In the genomic region with DNA sequence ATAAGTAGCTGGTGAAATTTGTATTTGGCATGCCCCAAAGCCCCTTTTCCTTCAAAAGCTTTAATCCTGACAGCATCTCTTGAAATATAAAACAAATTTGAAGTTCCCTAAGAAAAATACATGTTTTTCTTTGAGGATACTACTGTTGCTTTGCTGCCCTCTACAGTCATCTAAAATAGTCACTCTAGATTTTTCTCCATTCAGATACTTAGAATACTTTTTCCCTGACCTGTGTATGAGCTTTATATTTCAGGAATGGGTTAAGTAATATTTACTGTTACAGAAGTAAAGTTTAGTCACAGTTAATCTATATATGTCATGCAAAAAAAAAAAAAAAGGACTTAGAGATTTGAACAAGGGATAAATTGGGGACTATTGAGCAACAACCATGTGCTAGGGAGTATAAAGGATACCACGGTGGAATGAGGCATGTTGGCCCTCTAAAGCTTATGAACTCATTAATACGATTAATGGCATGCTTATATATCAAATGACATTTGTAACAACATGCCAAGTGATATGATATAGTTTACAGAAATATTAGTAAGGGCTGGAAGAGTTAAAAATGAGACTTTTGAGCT, we compare ENCODE assay signal across 8 cellular contexts. TPM values are rescaled to one million over a fixed set of nuclear protein-coding genes. Genes with fewer than 3 reads are reported as not detected.
A peak's percentile ranks its signal among the peaks of the same experiment; 100 is the strongest.
DNase-seq lines count a peak whose midpoint lies in the region; ATAC-seq and TF ChIP-seq lines count a peak whose summit lies in the region.

No MANE protein-coding gene starts in this region.

- no peaks in the 10 kb centered on the region for H3K27me3 ChIP-seq in Panc1 (ENCODE audit: control insufficient read depth, insufficient read depth, low read length)
- no peaks in the 10 kb centered on the region for H3K27me3 ChIP-seq in thoracic aorta (replicated peaks; ENCODE audit: insufficient read depth)

- in situ Hi-C loops in Panc1 (cut with HindIII; ENCODE audit: low pct_unique_long_range_greater_than_20kb, low sequenced_read_pairs), result no loop called here

- DNase-seq in NCI-H748 (lab: John Stamatoyannopoulos, UW; ENCODE audit: unreplicated experiment) (peak; percentile 8), NCI-H748 treated with DMSO at 0.1 percent for 48 hours (lab: John Stamatoyannopoulos, UW) (no peak), Panc1 (ENCODE audit: low read depth, low spot score) (no peak), fibroblast of villous mesenchyme (ENCODE audit: low read depth) (peak; percentile 70), thoracic aorta (ENCODE audit: low spot score) (no peak), OCI-M2 (lab: John Stamatoyannopoulos, UW; ENCODE audit: unreplicated experiment) (no peak), GM19240 (ENCODE audit: insufficient read length, low spot score) (no peak)
- no peak for DNase-seq in activated naive CD4-positive, alpha-beta T cell treated with Interleukin-2 at 50 U/mL for 16 hours

- H3K9me3 ChIP-seq in Panc1 (ENCODE audit: control insufficient read depth, insufficient read depth, low read depth, low read length) (no peaks in the 10 kb centered on the region), thoracic aorta (no peaks in the 10 kb centered on the region)

- intact Hi-C loops in Panc1 (cut with micrococcal nuclease; ENCODE audit: unreplicated experiment), result no loop called here

- H3K4me1 ChIP-seq in Panc1 (ENCODE audit: control insufficient read depth, insufficient read depth, low read length), result no peaks in the 10 kb centered on the region
- peaks cover 13 to 18% of the 10 kb centered on the region in 2 donors for H3K4me1 ChIP-seq in thoracic aorta (ENCODE audit: control insufficient read depth in 1 of 2, low read depth in 2 of 2)

- POLR2A ChIA-PET in Panc1 (lab: Charles Lee), result no interaction called here

- no TSS peak for BruUV-seq in Panc1 (replicated peaks; lab: Mats Ljungman, UMichigan)

- CTCF ChIA-PET in Panc1 (lab: Charles Lee), result interaction anchor here (0.6 to 0.7 kb wide), 3 partner anchors 307 to 538 kb away, joined by 3 to 5 read pairs (median 3); no protein-coding TSS in a partner anchor

- no peak overlapping the region for H3K27ac ChIP-seq in Panc1 (ENCODE audit: low read length)
- H3K27ac ChIP-seq in thoracic aorta, result no peak overlapping the region

- H3K4me3 ChIP-seq in Panc1 (ENCODE audit: low read depth in 2 of 2, low read length in 2 of 2) (no peak overlapping the region), fibroblast of villous mesenchyme (ENCODE audit: low read depth, low read length) (no peak overlapping the region), thoracic aorta (no peak overlapping the region)

- peak; percentile 60; the same call in 1 of the 2 replicates for TF ChIP-seq CTCF in Panc1 (IDR thresholded peaks at IDR 0.05)
- peak; percentile 57 for TF ChIP-seq CTCF in fibroblast of villous mesenchyme (IDR thresholded peaks at IDR 0.05; ENCODE audit: insufficient read depth, low read depth, low read length)
- TF ChIP-seq CTCF in thoracic aorta (IDR thresholded peaks at IDR 0.05), result peak; percentile 45

- H3K36me3 ChIP-seq in Panc1 (ENCODE audit: control insufficient read depth, insufficient read depth, low read length), result no peaks in the 10 kb centered on the region
- H3K36me3 ChIP-seq in thoracic aorta, result no peaks in the 10 kb centered on the region

- ATAC-seq in Panc1, result no peak
- no peak for ATAC-seq in thoracic aorta (ENCODE audit: insufficient number of reproducible peaks, low FRiP score, low read depth)

RNA-seq across cellular contexts. Expression of a gene that starts 8.8 kb away (rescaled TPM):
- 18.8 TPM for total RNA-seq in Panc1 (2021; ENCODE audit: unreplicated experiment)
- 4.3 TPM for polyA plus RNA-seq in Panc1 (2012; ENCODE audit: insufficient read length)
- total RNA-seq in fibroblast of villous mesenchyme, result 89.5 and 140 TPM in 2 replicates
- total RNA-seq in thoracic aorta, result 10 to 100 TPM; 37.1 to 42.2 TPM

Comparison
In these comparisons a context has a peak if more than half of its experiments do, and no peak if none do; other contexts are left out.
1. DNase-seq: peak in NCI-H748 (single experiment) and fibroblast of villous mesenchyme (single experiment); none in NCI-H748 treated with DMSO at 0.1 percent for 48 hours (single experiment), Panc1 (single experiment), thoracic aorta (single experiment), activated naive CD4-positive, alpha-beta T cell treated with Interleukin-2 at 50 U/mL for 16 hours (single experiment), OCI-M2 (single experiment) and GM19240 (single experiment).
2. Peak in every context shown above with its lines, with median percentiles within 50 percentile points of each other: CTCF ChIP-seq.